In genomic region chr1:221741364-221741970, GRCh38 we compare ENCODE assay signal across 1 cellular context.
TF ChIP-seq lines count a peak whose summit lies in the region.

No MANE protein-coding gene starts in this region.

TF ChIP-seq in HCT116, 20 proteins besides CTCF, POLR2A, EP300 and RAD21 (continued from another document):
- TF ChIP-seq, protein P1, sequence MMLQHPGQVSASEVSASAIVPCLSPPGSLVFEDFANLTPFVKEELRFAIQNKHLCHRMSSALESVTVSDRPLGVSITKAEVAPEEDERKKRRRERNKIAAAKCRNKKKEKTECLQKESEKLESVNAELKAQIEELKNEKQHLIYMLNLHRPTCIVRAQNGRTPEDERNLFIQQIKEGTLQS (IDR thresholded peaks at IDR 0.05): no peak
- TF ChIP-seq ELF1 (IDR thresholded peaks at IDR 0.05; ENCODE audit: borderline replicate concordance, low read depth) (no peak), ZNF274 (IDR thresholded peaks at IDR 0.05; ENCODE audit: low read depth, low read length) (no peak), YY1 (IDR thresholded peaks at IDR 0.05; ENCODE audit: extremely low read depth, insufficient replicate concordance, low read depth, low read length) (no peak), SIN3A (IDR thresholded peaks at IDR 0.05; ENCODE audit: low read depth) (no peak)
